Comparison of ENCODE assay signal across 1 cellular context in the genomic region with DNA sequence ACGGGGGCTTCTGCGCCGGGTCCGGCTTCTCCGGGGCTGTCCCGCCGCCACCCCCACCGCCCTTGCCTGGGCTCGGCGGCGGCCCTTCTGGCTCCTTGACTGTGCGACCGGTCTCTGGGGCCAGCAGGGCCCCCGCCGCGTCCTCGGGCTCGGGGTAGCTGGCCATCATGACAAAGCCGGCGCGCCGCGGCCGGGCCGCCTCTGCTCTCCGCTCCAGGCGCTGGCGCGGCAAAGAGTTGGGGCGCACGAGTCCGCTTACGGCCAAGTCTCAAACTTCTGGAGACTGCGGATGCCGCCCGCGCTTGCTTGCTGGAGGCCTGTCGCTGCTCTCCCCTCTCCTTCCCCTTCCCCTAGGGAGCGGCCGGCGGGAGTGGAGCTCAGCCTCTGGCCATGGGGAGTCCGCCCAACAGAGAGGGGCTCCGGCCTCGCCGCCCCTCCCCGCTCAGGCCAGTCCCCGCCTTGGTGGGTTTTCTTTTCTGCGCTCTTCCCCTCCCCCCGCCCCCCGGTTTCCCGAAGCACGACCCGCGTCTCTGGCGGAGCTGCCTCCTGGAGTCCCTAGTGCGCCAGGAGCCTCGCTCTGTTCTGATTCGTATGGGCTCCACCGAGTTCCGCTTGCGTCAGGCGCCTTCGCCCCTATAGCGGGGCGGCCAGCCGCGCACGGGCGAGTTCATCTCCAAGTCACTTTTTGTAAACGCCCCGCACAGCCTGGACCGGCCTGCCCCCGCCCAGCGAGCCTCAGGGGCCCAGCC.
TF ChIP-seq lines count a peak whose summit lies in the region.

A gene (minus strand): TSS at position 584 of the 749 bp plus-strand sequence. CDS start 415 bp downstream, at position 169.
A gene (plus strand): TSS at position 664 of the 749 bp plus-strand sequence. CDS start 148 bp downstream, outside the sequence.

TF ChIP-seq in K562, 482 proteins besides CTCF, POLR2A, EP300 and RAD21 (continued from another document):
- TF ChIP-seq ZNF830 (CRISPR knock-in tag; IDR thresholded peaks at IDR 0.05), result no peak
- TF ChIP-seq, protein P1, sequence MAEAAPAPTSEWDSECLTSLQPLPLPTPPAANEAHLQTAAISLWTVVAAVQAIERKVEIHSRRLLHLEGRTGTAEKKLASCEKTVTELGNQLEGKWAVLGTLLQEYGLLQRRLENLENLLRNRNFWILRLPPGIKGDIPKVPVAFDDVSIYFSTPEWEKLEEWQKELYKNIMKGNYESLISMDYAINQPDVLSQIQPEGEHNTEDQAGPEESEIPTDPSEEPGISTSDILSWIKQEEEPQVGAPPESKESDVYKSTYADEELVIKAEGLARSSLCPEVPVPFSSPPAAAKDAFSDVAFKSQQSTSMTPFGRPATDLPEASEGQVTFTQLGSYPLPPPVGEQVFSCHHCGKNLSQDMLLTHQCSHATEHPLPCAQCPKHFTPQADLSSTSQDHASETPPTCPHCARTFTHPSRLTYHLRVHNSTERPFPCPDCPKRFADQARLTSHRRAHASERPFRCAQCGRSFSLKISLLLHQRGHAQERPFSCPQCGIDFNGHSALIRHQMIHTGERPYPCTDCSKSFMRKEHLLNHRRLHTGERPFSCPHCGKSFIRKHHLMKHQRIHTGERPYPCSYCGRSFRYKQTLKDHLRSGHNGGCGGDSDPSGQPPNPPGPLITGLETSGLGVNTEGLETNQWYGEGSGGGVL (CRISPR knock-in tag; IDR thresholded peaks at IDR 0.05), result no peak
- TF ChIP-seq, protein P2, sequence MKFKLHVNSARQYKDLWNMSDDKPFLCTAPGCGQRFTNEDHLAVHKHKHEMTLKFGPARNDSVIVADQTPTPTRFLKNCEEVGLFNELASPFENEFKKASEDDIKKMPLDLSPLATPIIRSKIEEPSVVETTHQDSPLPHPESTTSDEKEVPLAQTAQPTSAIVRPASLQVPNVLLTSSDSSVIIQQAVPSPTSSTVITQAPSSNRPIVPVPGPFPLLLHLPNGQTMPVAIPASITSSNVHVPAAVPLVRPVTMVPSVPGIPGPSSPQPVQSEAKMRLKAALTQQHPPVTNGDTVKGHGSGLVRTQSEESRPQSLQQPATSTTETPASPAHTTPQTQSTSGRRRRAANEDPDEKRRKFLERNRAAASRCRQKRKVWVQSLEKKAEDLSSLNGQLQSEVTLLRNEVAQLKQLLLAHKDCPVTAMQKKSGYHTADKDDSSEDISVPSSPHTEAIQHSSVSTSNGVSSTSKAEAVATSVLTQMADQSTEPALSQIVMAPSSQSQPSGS (CRISPR knock-in tag; IDR thresholded peaks at IDR 0.05), result no peak
- TF ChIP-seq ZFX (CRISPR knock-in tag; IDR thresholded peaks at IDR 0.05), result peak; percentile 85
- peak; percentile 65 for TF ChIP-seq CREM (IDR thresholded peaks at IDR 0.05; ENCODE audit: low read depth)
- TF ChIP-seq HDAC6 (IDR thresholded peaks at IDR 0.05; ENCODE audit: low read depth, low read length), result no peak
- TF ChIP-seq GTF2A2 (tag; IDR thresholded peaks at IDR 0.05), result no peak
- TF ChIP-seq PTBP1 (IDR thresholded peaks at IDR 0.05; ENCODE audit: low read depth, low read length), result 0 out of 2 replicates have a peak, but pooled peaks have one; percentile 5
- no peak for TF ChIP-seq ZNF696 (CRISPR knock-in tag; conservative IDR thresholded peaks at IDR 0.05)
- TF ChIP-seq ZNF778 (CRISPR knock-in tag; IDR thresholded peaks at IDR 0.05), result no peak
- no peak for TF ChIP-seq ZFP36 (IDR thresholded peaks at IDR 0.05; ENCODE audit: low read depth, low read length, partially characterized antibody)
- TF ChIP-seq, protein P3, sequence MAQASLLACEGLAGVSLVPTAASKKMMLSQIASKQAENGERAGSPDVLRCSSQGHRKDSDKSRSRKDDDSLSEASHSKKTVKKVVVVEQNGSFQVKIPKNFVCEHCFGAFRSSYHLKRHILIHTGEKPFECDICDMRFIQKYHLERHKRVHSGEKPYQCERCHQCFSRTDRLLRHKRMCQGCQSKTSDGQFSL (CRISPR knock-in tag; IDR thresholded peaks at IDR 0.05), result 0 out of 2 replicates have a peak, but pooled peaks have one; percentile 42
- TF ChIP-seq, protein P3 (tag; IDR thresholded peaks at IDR 0.05), result no peak
- TF ChIP-seq CTBP1 (IDR thresholded peaks at IDR 0.05; ENCODE audit: borderline replicate concordance), result peak; percentile 53
- peak; percentile 49; the same call in 1 of the 2 replicates for TF ChIP-seq PHF8 (IDR thresholded peaks at IDR 0.05; ENCODE audit: borderline replicate concordance, low read length)
- TF ChIP-seq KAT2B (IDR thresholded peaks at IDR 0.05; ENCODE audit: low read depth, low read length), result no peak
- TF ChIP-seq, protein P4, sequence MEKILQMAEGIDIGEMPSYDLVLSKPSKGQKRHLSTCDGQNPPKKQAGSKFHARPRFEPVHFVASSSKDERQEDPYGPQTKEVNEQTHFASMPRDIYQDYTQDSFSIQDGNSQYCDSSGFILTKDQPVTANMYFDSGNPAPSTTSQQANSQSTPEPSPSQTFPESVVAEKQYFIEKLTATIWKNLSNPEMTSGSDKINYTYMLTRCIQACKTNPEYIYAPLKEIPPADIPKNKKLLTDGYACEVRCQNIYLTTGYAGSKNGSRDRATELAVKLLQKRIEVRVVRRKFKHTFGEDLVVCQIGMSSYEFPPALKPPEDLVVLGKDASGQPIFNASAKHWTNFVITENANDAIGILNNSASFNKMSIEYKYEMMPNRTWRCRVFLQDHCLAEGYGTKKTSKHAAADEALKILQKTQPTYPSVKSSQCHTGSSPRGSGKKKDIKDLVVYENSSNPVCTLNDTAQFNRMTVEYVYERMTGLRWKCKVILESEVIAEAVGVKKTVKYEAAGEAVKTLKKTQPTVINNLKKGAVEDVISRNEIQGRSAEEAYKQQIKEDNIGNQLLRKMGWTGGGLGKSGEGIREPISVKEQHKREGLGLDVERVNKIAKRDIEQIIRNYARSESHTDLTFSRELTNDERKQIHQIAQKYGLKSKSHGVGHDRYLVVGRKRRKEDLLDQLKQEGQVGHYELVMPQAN (IDR thresholded peaks at IDR 0.05; ENCODE audit: borderline replicate concordance), result 0 out of 2 replicates have a peak, but pooled peaks have one; percentile 39
- TF ChIP-seq, protein P5, sequence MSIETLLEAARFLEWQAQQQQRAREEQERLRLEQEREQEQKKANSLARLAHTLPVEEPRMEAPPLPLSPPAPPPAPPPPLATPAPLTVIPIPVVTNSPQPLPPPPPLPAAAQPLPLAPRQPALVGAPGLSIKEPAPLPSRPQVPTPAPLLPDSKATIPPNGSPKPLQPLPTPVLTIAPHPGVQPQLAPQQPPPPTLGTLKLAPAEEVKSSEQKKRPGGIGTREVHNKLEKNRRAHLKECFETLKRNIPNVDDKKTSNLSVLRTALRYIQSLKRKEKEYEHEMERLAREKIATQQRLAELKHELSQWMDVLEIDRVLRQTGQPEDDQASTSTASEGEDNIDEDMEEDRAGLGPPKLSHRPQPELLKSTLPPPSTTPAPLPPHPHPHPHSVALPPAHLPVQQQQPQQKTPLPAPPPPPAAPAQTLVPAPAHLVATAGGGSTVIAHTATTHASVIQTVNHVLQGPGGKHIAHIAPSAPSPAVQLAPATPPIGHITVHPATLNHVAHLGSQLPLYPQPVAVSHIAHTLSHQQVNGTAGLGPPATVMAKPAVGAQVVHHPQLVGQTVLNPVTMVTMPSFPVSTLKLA (conservative IDR thresholded peaks at IDR 0.05), result peak; percentile 21 to 72; a peak in 3 of 4 replicates
- peak; percentile 15; the same call in 1 of the 2 replicates for TF ChIP-seq MTA3 (IDR thresholded peaks at IDR 0.05; ENCODE audit: borderline replicate concordance)
- TF ChIP-seq PHF21A (IDR thresholded peaks at IDR 0.05; ENCODE audit: borderline replicate concordance, low read depth), result no peak; the same call in 1 of the 2 replicates
- no peak; a peak in 1 of 4 replicates for TF ChIP-seq NONO (IDR thresholded peaks at IDR 0.05; ENCODE audit: low read depth in 2 of 2, low read length in 1 of 2)
- TF ChIP-seq NFYB (IDR thresholded peaks at IDR 0.05; ENCODE audit: extremely low read depth, insufficient read length), result peak; percentile 6
- no peak for TF ChIP-seq NR2C2 (CRISPR knock-in tag; IDR thresholded peaks at IDR 0.05)
- peak; percentile 67 for TF ChIP-seq NR2C2 (tag; IDR thresholded peaks at IDR 0.05)
- peak; percentile 90 for TF ChIP-seq RBFOX2 (IDR thresholded peaks at IDR 0.05; ENCODE audit: low read depth, low read length)
- no peak for TF ChIP-seq SAFB2 (IDR thresholded peaks at IDR 0.05; ENCODE audit: borderline replicate concordance, low read depth, low read length, severe bottlenecking)
- peak; percentile 70; the same call in 1 of the 2 replicates for TF ChIP-seq CEBPG (CRISPR knock-in tag; IDR thresholded peaks at IDR 0.05)
- TF ChIP-seq CEBPG (tag; conservative IDR thresholded peaks at IDR 0.05 in 1 of 2, IDR thresholded peaks at IDR 0.05 in 1 of 2), result no peak
- no peak for TF ChIP-seq SRSF3 (IDR thresholded peaks at IDR 0.05; ENCODE audit: insufficient read depth, low read length)
- TF ChIP-seq ZBTB7A (IDR thresholded peaks at IDR 0.05; ENCODE audit: borderline replicate concordance, control insufficient read depth, low read depth, low read length), result peak; percentile 70; the same call in 1 of the 2 replicates
- no peak for TF ChIP-seq ZNF764 (CRISPR knock-in tag; IDR thresholded peaks at IDR 0.05; ENCODE audit: low read depth)
- TF ChIP-seq GABPB1 (CRISPR knock-in tag; IDR thresholded peaks at IDR 0.05), result peak; percentile 48; the same call in 1 of the 2 replicates
- TF ChIP-seq, protein P6, sequence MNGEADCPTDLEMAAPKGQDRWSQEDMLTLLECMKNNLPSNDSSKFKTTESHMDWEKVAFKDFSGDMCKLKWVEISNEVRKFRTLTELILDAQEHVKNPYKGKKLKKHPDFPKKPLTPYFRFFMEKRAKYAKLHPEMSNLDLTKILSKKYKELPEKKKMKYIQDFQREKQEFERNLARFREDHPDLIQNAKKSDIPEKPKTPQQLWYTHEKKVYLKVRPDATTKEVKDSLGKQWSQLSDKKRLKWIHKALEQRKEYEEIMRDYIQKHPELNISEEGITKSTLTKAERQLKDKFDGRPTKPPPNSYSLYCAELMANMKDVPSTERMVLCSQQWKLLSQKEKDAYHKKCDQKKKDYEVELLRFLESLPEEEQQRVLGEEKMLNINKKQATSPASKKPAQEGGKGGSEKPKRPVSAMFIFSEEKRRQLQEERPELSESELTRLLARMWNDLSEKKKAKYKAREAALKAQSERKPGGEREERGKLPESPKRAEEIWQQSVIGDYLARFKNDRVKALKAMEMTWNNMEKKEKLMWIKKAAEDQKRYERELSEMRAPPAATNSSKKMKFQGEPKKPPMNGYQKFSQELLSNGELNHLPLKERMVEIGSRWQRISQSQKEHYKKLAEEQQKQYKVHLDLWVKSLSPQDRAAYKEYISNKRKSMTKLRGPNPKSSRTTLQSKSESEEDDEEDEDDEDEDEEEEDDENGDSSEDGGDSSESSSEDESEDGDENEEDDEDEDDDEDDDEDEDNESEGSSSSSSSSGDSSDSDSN (IDR thresholded peaks at IDR 0.05; ENCODE audit: borderline replicate concordance in 1 of 2, low read depth in 2 of 2, low read length in 2 of 2), result peak in 1 of 2 experiments; percentile 76; a peak in 1 of 4 replicates
- no peak for TF ChIP-seq ZNF140 (CRISPR knock-in tag; IDR thresholded peaks at IDR 0.05)
- TF ChIP-seq SNRNP70 (optimal IDR thresholded peaks at IDR 0.05; ENCODE audit: low read depth, low read length), result no peak
- no peak for TF ChIP-seq TBL1XR1 (IDR thresholded peaks at IDR 0.05; ENCODE audit: low read length in 2 of 2)
- 0 out of 2 replicates have a peak, but pooled peaks have one; percentile 44 for TF ChIP-seq ZBTB17 (CRISPR knock-in tag; IDR thresholded peaks at IDR 0.05)
TF ChIP-seq in K562: peak in this region for 61.
